ENCODE assay signal across 18 cellular contexts in genomic region chr2:143230506-143231256, GRCh38.
A peak's percentile ranks its signal among the peaks of the same experiment; 100 is the strongest.
DNase-seq lines count a peak whose midpoint lies in the region; ATAC-seq and TF ChIP-seq lines count a peak whose summit lies in the region.
"Had no signal": no experiment of that assay in that cellular context is flagged by ENCODE, and none has a peak within 500 bp of the region (broad histone marks: within the 10 kb centered on the region; RNA-seq: fewer than 3 reads in every experiment).

No MANE protein-coding gene starts in this region.

- H3K9me2 ChIP-seq in Loucy (replicated peaks; ENCODE audit: low read depth, low read length) = no peaks in the 10 kb centered on the region

- H3K27me3 ChIP-seq in CD8-positive, alpha-beta T cell (ENCODE audit: insufficient read depth, low read length) = no peaks in the 10 kb centered on the region
- H3K27me3 ChIP-seq in Loucy (ENCODE audit: insufficient read depth, low read length, poor library complexity, severe bottlenecking) = no peaks in the 10 kb centered on the region
- H3K27me3 ChIP-seq: BLaER1 treated with 17β-estradiol and CSF1 and Interleukin-3, amounts not matched to agents 10 nM and 100 nM had no signal

- no peak for ATAC-seq in CD8-positive, alpha-beta T cell
- ATAC-seq in HG03175 (IDR thresholded peaks at IDR 0.05; ENCODE audit: unreplicated experiment) (no peak), HG02678 (IDR thresholded peaks at IDR 0.05; ENCODE audit: unreplicated experiment) (no peak), GM21737 (IDR thresholded peaks at IDR 0.05; ENCODE audit: unreplicated experiment) (no peak)
- ATAC-seq: activated CD4-positive, CD25-positive, alpha-beta regulatory T cell treated with anti-CD3 and anti-CD28 coated beads, Interleukin-2, amount 50 U/mL, for 24 hours; HCT116 had no signal

- H3K27ac Mint-ChIP-seq in CD8-positive, alpha-beta T cell = peak overlapping the region; percentile 3
- no peak overlapping the region for H3K27ac Mint-ChIP-seq in neural crest cell (ENCODE audit: unreplicated experiment)

- H3K79me2 ChIP-seq in Loucy (ENCODE audit: insufficient read depth, low read length) = peaks cover 63% of the 10 kb centered on the region

- CTCF ChIA-PET in CD8-positive, alpha-beta T cell (lab: Charles Lee) = interaction anchor here (1.4 to 2.3 kb wide), 3 partner anchors 9 to 148 kb away, joined by 4 to 14 read pairs (median 4); no protein-coding TSS in a partner anchor

- H3F3A ChIP-seq in Loucy (ENCODE audit: low read depth) = no peaks in the 10 kb centered on the region

- H2AFZ ChIP-seq in Loucy (ENCODE audit: low read length) = no peak overlapping the region

- peaks cover 6% of the 10 kb centered on the region for H3K9me3 ChIP-seq in CD8-positive, alpha-beta T cell (ENCODE audit: low read length)
- H3K9me3 ChIP-seq in Loucy (ENCODE audit: insufficient read depth, low read depth, low read length) = peaks cover 27% of the 10 kb centered on the region

- H3K4me1 ChIP-seq in CD8-positive, alpha-beta T cell (ENCODE audit: insufficient read depth, low read length) = peaks cover 18% of the 10 kb centered on the region
- no peaks in the 10 kb centered on the region for H3K4me1 ChIP-seq in Loucy (ENCODE audit: insufficient read depth, low read length, poor library complexity, severe bottlenecking)
- H3K4me1 ChIP-seq: BLaER1 treated with 17β-estradiol and CSF1 and Interleukin-3, amounts not matched to agents 10 nM and 100 nM had no signal

- peaks cover 34% of the 10 kb centered on the region for H3K36me3 ChIP-seq in CD8-positive, alpha-beta T cell (ENCODE audit: insufficient read depth, low read length)
- H3K36me3 ChIP-seq in Loucy (ENCODE audit: insufficient read depth, low read length) = peaks cover 76% of the 10 kb centered on the region

- H3K27me3 Mint-ChIP-seq in CD8-positive, alpha-beta T cell (ENCODE audit: low read depth) = no peaks in the 10 kb centered on the region
- no peaks in the 10 kb centered on the region for H3K27me3 Mint-ChIP-seq in neural crest cell (ENCODE audit: low read depth)

- H3K4me2 ChIP-seq in Loucy (ENCODE audit: low read depth, low read length, poor library complexity, severe bottlenecking) = no peak overlapping the region
- H3K4me2 ChIP-seq: BLaER1 treated with 17β-estradiol and CSF1 and Interleukin-3, amounts not matched to agents 10 nM and 100 nM had no signal

- H3K36me3 Mint-ChIP-seq in CD8-positive, alpha-beta T cell = peaks cover 80% of the 10 kb centered on the region
- H3K36me3 Mint-ChIP-seq in neural crest cell (ENCODE audit: low read depth) = peaks cover 2% of the 10 kb centered on the region

- no peak overlapping the region for H3K4me3 Mint-ChIP-seq in CD8-positive, alpha-beta T cell
- H3K4me3 Mint-ChIP-seq in neural crest cell = no peak overlapping the region

- peaks cover 39% of the 10 kb centered on the region for H3K4me1 Mint-ChIP-seq in CD8-positive, alpha-beta T cell (ENCODE audit: low read depth)
- H3K4me1 Mint-ChIP-seq in neural crest cell = peaks cover 20% of the 10 kb centered on the region

- no peak for TF ChIP-seq CTCF in CD8-positive, alpha-beta T cell (IDR thresholded peaks at IDR 0.05)
- TF ChIP-seq CTCF in Loucy (conservative IDR thresholded peaks at IDR 0.05; ENCODE audit: low read length) (0 out of 2 replicates have a peak, but pooled peaks have one; percentile 14), choroid plexus epithelial cell (conservative IDR thresholded peaks at IDR 0.05; ENCODE audit: low read depth, low read length) (peak; percentile 26), neural crest cell (conservative IDR thresholded peaks at IDR 0.05) (peak; percentile 44)

- H3K9me3 Mint-ChIP-seq in CD8-positive, alpha-beta T cell = peaks cover 24% of the 10 kb centered on the region
- H3K9me3 Mint-ChIP-seq in neural crest cell = peaks cover 3% of the 10 kb centered on the region

- POLR2A ChIA-PET in CD8-positive, alpha-beta T cell (lab: Charles Lee) = interaction anchor here (1.3 kb wide), 1 partner anchor 27 kb away, joined by 4 read pairs; no protein-coding TSS in a partner anchor

- DNase-seq in CD8-positive, alpha-beta T cell = no peak
- DNase-seq in choroid plexus epithelial cell (ENCODE audit: low read depth) = peak; percentile 2
- DNase-seq in neural crest cell (ENCODE audit: low read depth, low spot score) = no peak
- DNase-seq in mucosa of gallbladder (ENCODE audit: low spot score) = no peak
- DNase-seq: activated T-cell treated with anti-CD3 and anti-CD28 coated beads, Interleukin-2, amount 50 U/mL, for 1 hour; anterior cingulate cortex; Kasumi-1; kidney; NCI-H1092 treated with DMSO at 0.1 percent for 48 hours; NCI-H2029; NCI-H345 had no signal

- intact Hi-C loops in CD8-positive, alpha-beta T cell (cut with DNase I, micrococcal nuclease) = no loop called here

- no peak overlapping the region for H3K27ac ChIP-seq in CD8-positive, alpha-beta T cell (ENCODE audit: low read depth, low read length)
- H3K27ac ChIP-seq: BLaER1 treated with 17β-estradiol and CSF1 and Interleukin-3, amounts not matched to agents 10 nM and 100 nM had no signal

- H4K20me1 ChIP-seq in Loucy (ENCODE audit: insufficient read depth, low read length, poor library complexity, severe bottlenecking) = no peaks in the 10 kb centered on the region
- H4K20me1 ChIP-seq: BLaER1 treated with 17β-estradiol and CSF1 and Interleukin-3, amounts not matched to agents 10 nM and 100 nM had no signal

- no peak overlapping the region for H3K9ac ChIP-seq in Loucy (ENCODE audit: low read depth, low read length, poor library complexity, severe bottlenecking)
- H3K9ac ChIP-seq: BLaER1 treated with 17β-estradiol and CSF1 and Interleukin-3, amounts not matched to agents 10 nM and 100 nM had no signal

- H3K4me3 ChIP-seq in CD8-positive, alpha-beta T cell (ENCODE audit: low read depth, low read length) = no peak overlapping the region
- no peak overlapping the region for H3K4me3 ChIP-seq in Loucy (ENCODE audit: low read length, poor library complexity, severe bottlenecking)
- H3K4me3 ChIP-seq in choroid plexus epithelial cell (ENCODE audit: low read depth, low read length) = no peak overlapping the region
- H3K4me3 ChIP-seq: BLaER1 treated with 17β-estradiol and CSF1 and Interleukin-3, amounts not matched to agents 10 nM and 100 nM had no signal
